8 cellular contexts compared by ENCODE assay signal in genomic region chr2:88590998-88591613, GRCh38. TPM values are rescaled to one million over a fixed set of nuclear protein-coding genes. Genes with fewer than 3 reads are reported as not detected.
A peak's percentile ranks its signal among the peaks of the same experiment; 100 is the strongest.
DNase-seq lines count a peak whose midpoint lies in the region; ATAC-seq and TF ChIP-seq lines count a peak whose summit lies in the region.

No MANE protein-coding gene starts in this region.

- intact Hi-C loops in Caco-2 (cut with micrococcal nuclease; ENCODE audit: unreplicated experiment), result loop anchor here (1.0 to 5.0 kb wide), 3 partner anchors 36 to 171 kb away; partner anchors contain the start of gene EIF2AK3
- intact Hi-C loops in heart right ventricle (cut with DNase I), result loop anchor here in 9 of 10 donors (1.0 to 5.0 kb wide), 6 partner anchors 36 to 80 kb away; partner anchors contain the start of gene EIF2AK3 (in 4 of the 9)

- no peak overlapping the region for H2AFZ ChIP-seq in OCI-LY1 (ENCODE audit: low read length)

- POLR2A ChIA-PET in Caco-2 (lab: Charles Lee), result no interaction called here
- POLR2A ChIA-PET in activated naive CD8-positive, alpha-beta T cell treated with anti-CD3 and anti-CD28 coated beads, Interleukin-2, amount 10 ng/mL, durations not matched to agents 7 days and 5 days (lab: Charles Lee), result interaction anchor here (1.0 kb wide), 1 partner anchor 35 kb away, joined by 3 read pairs; no protein-coding TSS in a partner anchor

- H3K4me2 ChIP-seq in OCI-LY1 (ENCODE audit: low read length), result no peak overlapping the region

- H3K4me3 ChIP-seq in Caco-2 (ENCODE audit: low read depth, low read length), result no peak overlapping the region
- no peak overlapping the region for H3K4me3 ChIP-seq in OCI-LY1 (ENCODE audit: low read depth, low read length, poor library complexity, severe bottlenecking)
- no peak overlapping the region for H3K4me3 ChIP-seq in heart right ventricle

- H3K9me2 ChIP-seq in OCI-LY1 (ENCODE audit: low read depth, low read length), result no peaks in the 10 kb centered on the region

- no peaks in the 10 kb centered on the region for H3K27me3 Mint-ChIP-seq in Caco-2 (ENCODE audit: insufficient read depth, unreplicated experiment)
- H3K27me3 Mint-ChIP-seq in activated naive CD8-positive, alpha-beta T cell treated with anti-CD3 and anti-CD28 coated beads, Interleukin-2, amount 10 ng/mL, durations not matched to agents 7 days and 5 days, result no peaks in the 10 kb centered on the region

- H3K36me3 ChIP-seq in Caco-2 (ENCODE audit: control insufficient read depth, insufficient read depth, low read length), result no peaks in the 10 kb centered on the region; the same call in none of the 2 replicates
- H3K36me3 ChIP-seq in OCI-LY1 (ENCODE audit: insufficient read depth, low read length), result peaks cover 59% of the 10 kb centered on the region
- peaks cover 0 to 96% (median 33%) of the 10 kb centered on the region in 9 donors for H3K36me3 ChIP-seq in heart right ventricle

- DNase-seq in Caco-2 (peak; percentile 47 to 75), GM19240 (ENCODE audit: insufficient read length, low spot score) (peak; percentile 12), heart right ventricle (peak in 1 of 2 donors; percentile 55), retina (peak; percentile 36)
- DNase-seq in activated naive CD8-positive, alpha-beta T cell treated with anti-CD3 and anti-CD28 coated beads, Interleukin-2, amount 10 ng/mL, durations not matched to agents 7 days and 5 days, result no peak

- peaks cover 5% of the 10 kb centered on the region; the same call in 1 of the 2 replicates for H3F3A ChIP-seq in OCI-LY1 (ENCODE audit: insufficient read depth, low read length)

- H3K4me1 Mint-ChIP-seq in Caco-2 (ENCODE audit: low read depth, unreplicated experiment), result no peaks in the 10 kb centered on the region
- H3K4me1 Mint-ChIP-seq in activated naive CD8-positive, alpha-beta T cell treated with anti-CD3 and anti-CD28 coated beads, Interleukin-2, amount 10 ng/mL, durations not matched to agents 7 days and 5 days, result no peaks in the 10 kb centered on the region

- H3K27ac Mint-ChIP-seq in Caco-2 (ENCODE audit: unreplicated experiment), result no peak overlapping the region
- no peak overlapping the region for H3K27ac Mint-ChIP-seq in activated naive CD8-positive, alpha-beta T cell treated with anti-CD3 and anti-CD28 coated beads, Interleukin-2, amount 10 ng/mL, durations not matched to agents 7 days and 5 days

- H3K9me3 ChIP-seq in Caco-2 (no peaks in the 10 kb centered on the region), OCI-LY1 (ENCODE audit: low read length) (no peaks in the 10 kb centered on the region), heart right ventricle (peaks cover 0 to 6% (median 0%) of the 10 kb centered on the region in 11 donors)

- H4K20me1 ChIP-seq in OCI-LY1 (ENCODE audit: insufficient read depth, low read length), result no peaks in the 10 kb centered on the region

- CTCF ChIA-PET in Caco-2 (lab: Charles Lee), result interaction anchor here (0.6 to 1.4 kb wide), 8 partner anchors 9 to 82 kb away, joined by 3 to 17 read pairs (median 3); no protein-coding TSS in a partner anchor

- 90 to 98% methylated on average over 2 of the region's 2 CpGs for WGBS in heart right ventricle, 2 donors

- peak; percentile 76 to 78 for TF ChIP-seq CTCF in Caco-2 (IDR thresholded peaks at IDR 0.05; ENCODE audit: insufficient read depth in 1 of 2, low read depth in 1 of 2, low read length in 1 of 2, severe bottlenecking in 1 of 2, unreplicated experiment in 1 of 2)
- peak; percentile 90 for TF ChIP-seq CTCF in OCI-LY1 (IDR thresholded peaks at IDR 0.05; ENCODE audit: low read length)
- peak; percentile 65 to 94 (median 82) for TF ChIP-seq CTCF in heart right ventricle (IDR thresholded peaks at IDR 0.05)

- H3K4me1 ChIP-seq in Caco-2, result peaks cover 11% of the 10 kb centered on the region
- no peaks in the 10 kb centered on the region for H3K4me1 ChIP-seq in OCI-LY1 (ENCODE audit: insufficient read depth, low read length, severe bottlenecking)
- peaks cover 0 to 8% (median 0%) of the 10 kb centered on the region in 9 donors for H3K4me1 ChIP-seq in heart right ventricle

- H3K4me3 Mint-ChIP-seq in Caco-2 (ENCODE audit: unreplicated experiment), result no peak overlapping the region
- no peak overlapping the region for H3K4me3 Mint-ChIP-seq in activated naive CD8-positive, alpha-beta T cell treated with anti-CD3 and anti-CD28 coated beads, Interleukin-2, amount 10 ng/mL, durations not matched to agents 7 days and 5 days

- no peaks in the 10 kb centered on the region for H3K79me2 ChIP-seq in OCI-LY1 (ENCODE audit: insufficient read depth, low read length)

- BruUV-seq in Caco-2 (replicated peaks; lab: Mats Ljungman, UMichigan), result no TSS peak

- ATAC-seq in HG03571 (IDR thresholded peaks at IDR 0.05; ENCODE audit: unreplicated experiment), result peak; percentile 76
- peak; percentile 63 for ATAC-seq in activated naive CD8-positive, alpha-beta T cell treated with anti-CD3 and anti-CD28 coated beads, Interleukin-2, amount 10 ng/mL, durations not matched to agents 7 days and 5 days (ENCODE audit: low read depth)
- ATAC-seq in heart right ventricle, result peak in 7 of 8 donors; percentile 70 to 93 (median 87)
- no peak for ATAC-seq in HG03025 (IDR thresholded peaks at IDR 0.05; ENCODE audit: low FRiP score, unreplicated experiment)

- H3K9me3 Mint-ChIP-seq in Caco-2 (ENCODE audit: unreplicated experiment), result no peaks in the 10 kb centered on the region
- H3K9me3 Mint-ChIP-seq in activated naive CD8-positive, alpha-beta T cell treated with anti-CD3 and anti-CD28 coated beads, Interleukin-2, amount 10 ng/mL, durations not matched to agents 7 days and 5 days, result no peaks in the 10 kb centered on the region

- H3K27ac ChIP-seq in OCI-LY1 (ENCODE audit: low read depth, low read length, poor library complexity, severe bottlenecking) (peak overlapping the region; percentile 35), heart right ventricle (peak overlapping the region in 1 of 10 donors; percentile 12)

- H3K36me3 Mint-ChIP-seq in Caco-2 (ENCODE audit: insufficient read depth, unreplicated experiment), result peaks cover 64% of the 10 kb centered on the region
- H3K36me3 Mint-ChIP-seq in activated naive CD8-positive, alpha-beta T cell treated with anti-CD3 and anti-CD28 coated beads, Interleukin-2, amount 10 ng/mL, durations not matched to agents 7 days and 5 days, result peaks cover 6% of the 10 kb centered on the region

- H3K27me3 ChIP-seq in Caco-2 (replicated peaks; ENCODE audit: control insufficient read depth, insufficient read depth, low read length), result no peaks in the 10 kb centered on the region
- no peaks in the 10 kb centered on the region for H3K27me3 ChIP-seq in OCI-LY1 (ENCODE audit: insufficient read depth, low read length)
- no peaks in the 10 kb centered on the region for H3K27me3 ChIP-seq in heart right ventricle

- no peak overlapping the region for H3K9ac ChIP-seq in OCI-LY1 (ENCODE audit: low read length)

RNA-seq across cellular contexts. Expression of gene EIF2AK3, which starts 36.2 kb away (rescaled TPM):
- total RNA-seq in Caco-2 (2022) (24.6 and 26.8 TPM in 2 replicates), heart right ventricle (10 to 100 TPM in 6 of 10 donors, 1 to 10 TPM in 4; 5.9 to 21.5 (median 10.4) TPM)
- total RNA-seq in activated naive CD8-positive, alpha-beta T cell treated with anti-CD3 and anti-CD28 coated beads, Interleukin-2, amount 10 ng/mL, durations not matched to agents 7 days and 5 days, result 10 to 100 TPM; 18.4 to 19.5 TPM
- 1 to 10 TPM; 4.6 to 9.6 TPM for polyA plus RNA-seq in heart right ventricle
